ENCODE assay signal across 13 cellular contexts in genomic region chr1:89610457-89610991, GRCh38. TPM values are rescaled to one million over a fixed set of nuclear protein-coding genes. Genes with fewer than 3 reads are reported as not detected.
DNase-seq lines count a peak whose midpoint lies in the region; ATAC-seq and TF ChIP-seq lines count a peak whose summit lies in the region.
"Had no signal": no experiment of that assay in that cellular context is flagged by ENCODE, and none has a peak within 500 bp of the region (broad histone marks: within the 10 kb centered on the region; RNA-seq: fewer than 3 reads in every experiment).

No MANE protein-coding gene starts in this region.

- peak overlapping the region; percentile 18 for H3K27ac ChIP-seq in CD8-positive, alpha-beta memory T cell (ENCODE audit: low read depth, low read length)
- H3K27ac ChIP-seq in OCI-LY7 (ENCODE audit: low read depth, low read length, poor library complexity, severe bottlenecking) = no peak overlapping the region
- no peak overlapping the region for H3K27ac ChIP-seq in coronary artery
- H3K27ac ChIP-seq in osteoblast (ENCODE audit: low read depth, low read length) = no peak overlapping the region
- H3K27ac ChIP-seq: VCaP had no signal

- H3K27me3 ChIP-seq in CD8-positive, alpha-beta memory T cell (ENCODE audit: insufficient read depth, low read length, poor library complexity, severe bottlenecking) = no peaks in the 10 kb centered on the region
- no peaks in the 10 kb centered on the region for H3K27me3 ChIP-seq in osteoblast (ENCODE audit: insufficient read depth, low read length)

- CTCF ChIA-PET in CD8-positive, alpha-beta memory T cell (lab: Charles Lee) = interaction anchor here (0.9 to 23.6 kb wide), 13 partner anchors 10 to 378 kb away, joined by 3 to 403 read pairs (median 8); partner anchors contain the start of gene LRRC8C
- CTCF ChIA-PET in activated CD4-positive, alpha-beta T cell treated with anti-CD3 and anti-CD28 coated beads for 36 hours (lab: Charles Lee) = interaction anchor here (0.6 to 2.7 kb wide), 18 partner anchors 8 to 1973 kb away, joined by 3 to 27 read pairs (median 5); partner anchors contain the start of gene LRRC8C
- CTCF ChIA-PET in activated naive CD4-positive, alpha-beta T cell treated with anti-CD3 and anti-CD28 coated beads for 36 hours (lab: Charles Lee) = interaction anchor here (1.1 to 4.5 kb wide), 11 partner anchors 9 to 611 kb away, joined by 3 to 29 read pairs (median 15); no protein-coding TSS in a partner anchor
- CTCF ChIA-PET in OCI-LY7 (lab: Charles Lee; ENCODE audit: unreplicated experiment) = no interaction called here

- H3K9me3 Mint-ChIP-seq in CD8-positive, alpha-beta memory T cell = no peaks in the 10 kb centered on the region
- no peaks in the 10 kb centered on the region for H3K9me3 Mint-ChIP-seq in activated CD4-positive, alpha-beta T cell treated with anti-CD3 and anti-CD28 coated beads for 36 hours (ENCODE audit: low read depth)
- no peaks in the 10 kb centered on the region for H3K9me3 Mint-ChIP-seq in activated naive CD4-positive, alpha-beta T cell treated with anti-CD3 and anti-CD28 coated beads for 36 hours
- H3K9me3 Mint-ChIP-seq in natural killer cell = no peaks in the 10 kb centered on the region
- H3K9me3 Mint-ChIP-seq: brain had no signal

- H2AFZ ChIP-seq in OCI-LY7 (ENCODE audit: low read length) (no peak overlapping the region), osteoblast (ENCODE audit: low read length) (no peak overlapping the region)

- H3K27me3 Mint-ChIP-seq in CD8-positive, alpha-beta memory T cell = peaks cover 0 to 3% of the 10 kb centered on the region in 2 donors
- no peaks in the 10 kb centered on the region for H3K27me3 Mint-ChIP-seq in activated CD4-positive, alpha-beta T cell treated with anti-CD3 and anti-CD28 coated beads for 36 hours
- H3K27me3 Mint-ChIP-seq in activated naive CD4-positive, alpha-beta T cell treated with anti-CD3 and anti-CD28 coated beads for 36 hours (ENCODE audit: low read depth) = no peaks in the 10 kb centered on the region
- H3K27me3 Mint-ChIP-seq in natural killer cell (ENCODE audit: low read depth in 2 of 2) = no peaks in the 10 kb centered on the region
- H3K27me3 Mint-ChIP-seq: brain had no signal

- POLR2A ChIA-PET in CD8-positive, alpha-beta memory T cell (lab: Charles Lee) = interaction anchor here (1.1 to 6.9 kb wide), 7 partner anchors 12 to 111 kb away, joined by 4 to 90 read pairs (median 5); partner anchors contain the start of genes LRRC8B and LRRC8C
- POLR2A ChIA-PET in activated CD4-positive, alpha-beta T cell treated with anti-CD3 and anti-CD28 coated beads for 36 hours (lab: Charles Lee) = interaction anchor here (0.8 to 3.7 kb wide), 10 partner anchors 9 to 243 kb away, joined by 3 to 28 read pairs (median 6); partner anchors contain the start of gene LRRC8C
- POLR2A ChIA-PET in OCI-LY7 (lab: Charles Lee) = interaction anchor here (0.6 kb wide), 1 partner anchor 958 kb away, joined by 3 read pairs; no protein-coding TSS in a partner anchor

- peak overlapping the region; percentile 57 for H3K4me3 ChIP-seq in CD8-positive, alpha-beta memory T cell (ENCODE audit: low read length)
- H3K4me3 ChIP-seq in OCI-LY7 (ENCODE audit: low read depth, low read length, poor library complexity, severe bottlenecking) (no peak overlapping the region), coronary artery (no peak overlapping the region), osteoblast (ENCODE audit: insufficient read depth, low read length) (no peak overlapping the region)

- H3K4me3 Mint-ChIP-seq in CD8-positive, alpha-beta memory T cell = peak overlapping the region; percentile 78 to 92 (median 86)
- H3K4me3 Mint-ChIP-seq in activated CD4-positive, alpha-beta T cell treated with anti-CD3 and anti-CD28 coated beads for 36 hours = peak overlapping the region; percentile 60
- H3K4me3 Mint-ChIP-seq in activated naive CD4-positive, alpha-beta T cell treated with anti-CD3 and anti-CD28 coated beads for 36 hours = peak overlapping the region; percentile 8
- H3K4me3 Mint-ChIP-seq in natural killer cell = peak overlapping the region; percentile 43
- H3K4me3 Mint-ChIP-seq: brain had no signal

- H3K9me3 ChIP-seq in CD8-positive, alpha-beta memory T cell (ENCODE audit: low read length) = no peaks in the 10 kb centered on the region
- H3K9me3 ChIP-seq in OCI-LY7 (ENCODE audit: low read length) = no peaks in the 10 kb centered on the region
- H3K9me3 ChIP-seq in osteoblast (ENCODE audit: low read depth, low read length) = no peaks in the 10 kb centered on the region

- H3K27ac Mint-ChIP-seq in CD8-positive, alpha-beta memory T cell = peak overlapping the region; percentile 90 to 99 (median 98)
- peak overlapping the region; percentile 99 for H3K27ac Mint-ChIP-seq in activated CD4-positive, alpha-beta T cell treated with anti-CD3 and anti-CD28 coated beads for 36 hours
- peak overlapping the region; percentile 82 for H3K27ac Mint-ChIP-seq in activated naive CD4-positive, alpha-beta T cell treated with anti-CD3 and anti-CD28 coated beads for 36 hours
- H3K27ac Mint-ChIP-seq in natural killer cell = peak overlapping the region; percentile 50 to 81
- H3K27ac Mint-ChIP-seq: brain had no signal

- peaks cover 78 to 97% (median 95%) of the 10 kb centered on the region in 3 donors for H3K4me1 Mint-ChIP-seq in CD8-positive, alpha-beta memory T cell
- peaks cover 92% of the 10 kb centered on the region for H3K4me1 Mint-ChIP-seq in activated CD4-positive, alpha-beta T cell treated with anti-CD3 and anti-CD28 coated beads for 36 hours
- H3K4me1 Mint-ChIP-seq in activated naive CD4-positive, alpha-beta T cell treated with anti-CD3 and anti-CD28 coated beads for 36 hours (ENCODE audit: low read depth) = peaks cover 84% of the 10 kb centered on the region
- H3K4me1 Mint-ChIP-seq in natural killer cell = peaks cover 55 to 64% of the 10 kb centered on the region in 2 donors

- no peaks in the 10 kb centered on the region for H3K36me3 Mint-ChIP-seq in CD8-positive, alpha-beta memory T cell
- peaks cover 23% of the 10 kb centered on the region for H3K36me3 Mint-ChIP-seq in activated CD4-positive, alpha-beta T cell treated with anti-CD3 and anti-CD28 coated beads for 36 hours (ENCODE audit: low read depth)
- H3K36me3 Mint-ChIP-seq in activated naive CD4-positive, alpha-beta T cell treated with anti-CD3 and anti-CD28 coated beads for 36 hours (ENCODE audit: low read depth) = no peaks in the 10 kb centered on the region
- no peaks in the 10 kb centered on the region for H3K36me3 Mint-ChIP-seq in natural killer cell
- H3K36me3 Mint-ChIP-seq: brain had no signal

- intact Hi-C loops in activated CD4-positive, alpha-beta T cell treated with anti-CD3 and anti-CD28 coated beads for 36 hours (cut with DNase I, micrococcal nuclease) = loop anchor here (2.0 to 5.0 kb wide), 3 partner anchors 22 to 324 kb away; partner anchors contain the start of gene LRRC8C (in 1 of the 2)
- intact Hi-C loops in activated naive CD4-positive, alpha-beta T cell treated with anti-CD3 and anti-CD28 coated beads for 36 hours (cut with micrococcal nuclease) = loop anchor here (2.0 kb wide), 2 partner anchors 22 to 484 kb away; partner anchors contain the start of gene GBP2
- intact Hi-C loops in natural killer cell (cut with micrococcal nuclease) (no loop called here), OCI-LY7 (cut with micrococcal nuclease; ENCODE audit: unreplicated experiment) (no loop called here)

- H3K79me2 ChIP-seq in OCI-LY7 (ENCODE audit: insufficient read depth, low read depth, low read length) = no peaks in the 10 kb centered on the region
- H3K79me2 ChIP-seq in osteoblast (ENCODE audit: insufficient read depth, low read length) = no peaks in the 10 kb centered on the region

- no peak for TF ChIP-seq CTCF in natural killer cell (IDR thresholded peaks at IDR 0.05)
- no peak for TF ChIP-seq CTCF in OCI-LY7 (conservative IDR thresholded peaks at IDR 0.05; ENCODE audit: low read length)
- TF ChIP-seq CTCF in coronary artery (IDR thresholded peaks at IDR 0.05) = no peak
- no peak for TF ChIP-seq CTCF in osteoblast (IDR thresholded peaks at IDR 0.05; ENCODE audit: extremely low read depth, low read depth, low read length)

- no peaks in the 10 kb centered on the region for H3K9me2 ChIP-seq in OCI-LY7 (ENCODE audit: insufficient read depth, low read length)

- peaks cover 74% of the 10 kb centered on the region for H3K4me1 ChIP-seq in CD8-positive, alpha-beta memory T cell (ENCODE audit: insufficient read depth, low read length)
- no peaks in the 10 kb centered on the region for H3K4me1 ChIP-seq in OCI-LY7 (ENCODE audit: insufficient read depth, low read length, poor library complexity, severe bottlenecking)
- H3K4me1 ChIP-seq in osteoblast (ENCODE audit: insufficient read depth, low read length) = peaks cover 6% of the 10 kb centered on the region

- peak; percentile 41 to 82 (median 80) for DNase-seq in CD8-positive, alpha-beta memory T cell
- DNase-seq in activated CD4-positive, alpha-beta T cell treated with anti-CD3 and anti-CD28 coated beads for 36 hours = peak; percentile 66
- peak; percentile 61 for DNase-seq in activated naive CD4-positive, alpha-beta T cell treated with anti-CD3 and anti-CD28 coated beads for 36 hours
- DNase-seq in natural killer cell (peak; percentile 19), OCI-LY7 (ENCODE audit: low spot score) (no peak), coronary artery (ENCODE audit: low spot score) (no peak), osteoblast (ENCODE audit: insufficient read length, low spot score, missing footprints) (no peak)
- DNase-seq: AML-193, islet precursor cell, NCI-H2029 had no signal

- no peak overlapping the region for H3K4me2 ChIP-seq in OCI-LY7 (ENCODE audit: low read length)
- no peak overlapping the region for H3K4me2 ChIP-seq in osteoblast (ENCODE audit: insufficient read depth, low read length)

- H3K36me3 ChIP-seq in CD8-positive, alpha-beta memory T cell (ENCODE audit: insufficient read depth, low read length) = no peaks in the 10 kb centered on the region
- H3K36me3 ChIP-seq in OCI-LY7 (ENCODE audit: insufficient read depth, low read length) (no peaks in the 10 kb centered on the region), osteoblast (ENCODE audit: insufficient read depth, low read length) (no peaks in the 10 kb centered on the region)

- no TSS peak for BruUV-seq in OCI-LY7 (replicated peaks; lab: Mats Ljungman, UMichigan)

- no peaks in the 10 kb centered on the region for H4K20me1 ChIP-seq in OCI-LY7 (ENCODE audit: insufficient read depth, low read length)
- H4K20me1 ChIP-seq in osteoblast (ENCODE audit: insufficient read depth, low read length) = no peaks in the 10 kb centered on the region

- peak; percentile 14 for ATAC-seq in activated CD4-positive, alpha-beta T cell treated with anti-CD3 and anti-CD28 coated beads for 36 hours
- peak; percentile 29 to 55 (median 50) for ATAC-seq in natural killer cell
- ATAC-seq in HG02678 (IDR thresholded peaks at IDR 0.05; ENCODE audit: unreplicated experiment) = no peak

RNA-seq across cellular contexts. Expression of gene LRRC8C, which starts 22.4 kb away (rescaled TPM):
- 10 to 100 TPM; 61.4 to 63.5 TPM for total RNA-seq in CD8-positive, alpha-beta memory T cell
- polyA plus RNA-seq in CD8-positive, alpha-beta memory T cell = 19.7 TPM
- total RNA-seq in activated CD4-positive, alpha-beta T cell treated with anti-CD3 and anti-CD28 coated beads for 36 hours = 10 to 100 TPM; 31.5 to 37.1 TPM
- 10 to 100 TPM; 13.6 TPM for total RNA-seq in activated naive CD4-positive, alpha-beta T cell treated with anti-CD3 and anti-CD28 coated beads for 36 hours
- total RNA-seq in natural killer cell = 10 to 100 TPM in 2 of 3 donors, 1 to 10 TPM in 1; 7.6 to 19.1 (median 15.1) TPM
- 4.1 and 6.0 TPM in 2 replicates for total RNA-seq in OCI-LY7 (2014; rRNA removed; shearing (Covaris generic))
- 8.8 and 9.0 TPM in 2 replicates for total RNA-seq in OCI-LY7 (2022)
- total RNA-seq in osteoblast = 2.1 and 2.2 TPM in 2 replicates

Comparison
In these comparisons a context has a peak if more than half of its experiments do, and no peak if none do; other contexts are left out.
1. DNase-seq: peak in CD8-positive, alpha-beta memory T cell (5 of 5), activated CD4-positive, alpha-beta T cell treated with anti-CD3 and anti-CD28 coated beads for 36 hours (single experiment), activated naive CD4-positive, alpha-beta T cell treated with anti-CD3 and anti-CD28 coated beads for 36 hours (single experiment) and natural killer cell (single experiment); none in OCI-LY7 (single experiment), coronary artery (single experiment) and osteoblast (single experiment).
2. H3K4me3 Mint-ChIP-seq: peak in every context shown above with its lines; median percentile 86 in CD8-positive, alpha-beta memory T cell; 60 in activated CD4-positive, alpha-beta T cell treated with anti-CD3 and anti-CD28 coated beads for 36 hours; 43 in natural killer cell; 8 in activated naive CD4-positive, alpha-beta T cell treated with anti-CD3 and anti-CD28 coated beads for 36 hours.
3. intact Hi-C loops: an anchor here in activated CD4-positive, alpha-beta T cell treated with anti-CD3 and anti-CD28 coated beads for 36 hours (2.0 to 5.0 kb wide) and activated naive CD4-positive, alpha-beta T cell treated with anti-CD3 and anti-CD28 coated beads for 36 hours (2.0 kb wide); none called in natural killer cell and OCI-LY7.
4. Peak in every context shown above with its lines, with median percentiles within 50 percentile points of each other: H3K27ac Mint-ChIP-seq.